Comparison of ENCODE assay signal across 8 cellular contexts in genomic region chr2:72993147-72993546, GRCh38.
DNase-seq lines count a peak whose midpoint lies in the region; ATAC-seq, FAIRE-seq and TF ChIP-seq lines count a peak whose summit lies in the region.

No MANE protein-coding gene starts in this region.

- no peaks in the 10 kb centered on the region for H3K9me3 Mint-ChIP-seq in activated T-helper 1 cell treated with anti-CD3 and anti-CD28 coated beads, Interleukin-12 subunit alpha, Interleukin-12 subunit beta, Interleukin-2, Interleukin-4 antibody, amounts not matched to agents 30 ng/mL and 10 ng/mL and 1 ng/mL, durations not matched to agents 14 hours and 24 hours and 36 hours

- no peaks in the 10 kb centered on the region for H3K4me1 Mint-ChIP-seq in activated T-helper 1 cell treated with anti-CD3 and anti-CD28 coated beads, Interleukin-12 subunit alpha, Interleukin-12 subunit beta, Interleukin-2, Interleukin-4 antibody, amounts not matched to agents 30 ng/mL and 10 ng/mL and 1 ng/mL, durations not matched to agents 14 hours and 24 hours and 36 hours (ENCODE audit: low read depth)

- peak; percentile 68 for TF ChIP-seq CTCF in GM12874 (IDR thresholded peaks at IDR 0.05; ENCODE audit: insufficient read depth, low read depth, low read length)

- H3K36me3 Mint-ChIP-seq in activated T-helper 1 cell treated with anti-CD3 and anti-CD28 coated beads, Interleukin-12 subunit alpha, Interleukin-12 subunit beta, Interleukin-2, Interleukin-4 antibody, amounts not matched to agents 30 ng/mL and 10 ng/mL and 1 ng/mL, durations not matched to agents 14 hours and 24 hours and 36 hours (ENCODE audit: low read depth), result no peaks in the 10 kb centered on the region

- ATAC-seq in HG03196 (IDR thresholded peaks at IDR 0.05; ENCODE audit: unreplicated experiment), result no peak

- FAIRE-seq in frontal cortex (lab: Jason Lieb, UNC), result no peak

- intact Hi-C loops in activated T-helper 1 cell treated with anti-CD3 and anti-CD28 coated beads, Interleukin-12 subunit alpha, Interleukin-12 subunit beta, Interleukin-2, Interleukin-4 antibody, amounts not matched to agents 30 ng/mL and 10 ng/mL and 1 ng/mL, durations not matched to agents 14 hours and 24 hours and 36 hours (cut with micrococcal nuclease), result loop anchor here (1.0 to 5.0 kb wide), 4 partner anchors 77 to 184 kb away; no protein-coding TSS in a partner anchor
- intact Hi-C loops in posterior vena cava (cut with DNase I), result loop anchor here (5.0 kb wide), 1 partner anchor 169 kb away; no protein-coding TSS in a partner anchor

- H3K27me3 Mint-ChIP-seq in activated T-helper 1 cell treated with anti-CD3 and anti-CD28 coated beads, Interleukin-12 subunit alpha, Interleukin-12 subunit beta, Interleukin-2, Interleukin-4 antibody, amounts not matched to agents 30 ng/mL and 10 ng/mL and 1 ng/mL, durations not matched to agents 14 hours and 24 hours and 36 hours (ENCODE audit: insufficient read depth), result no peaks in the 10 kb centered on the region

- peak; percentile 45 for DNase-seq in Ammon's horn (ENCODE audit: low spot score)
- peak; percentile 81 for DNase-seq in NCI-H82 (lab: John Stamatoyannopoulos, UW)
- DNase-seq in activated T-helper 1 cell treated with anti-CD3 and anti-CD28 coated beads, Interleukin-12 subunit alpha, Interleukin-12 subunit beta, Interleukin-2, Interleukin-4 antibody, amounts not matched to agents 30 ng/mL and 10 ng/mL and 1 ng/mL, durations not matched to agents 14 hours and 24 hours and 36 hours (ENCODE audit: low spot score), result peak; percentile 19
- DNase-seq in frontal cortex (ENCODE audit: low spot score in 2 of 2), result peak; percentile 53 to 56
- peak; percentile 49 for DNase-seq in posterior vena cava (ENCODE audit: low spot score)
- DNase-seq in H4 (ENCODE audit: low spot score), result no peak

- H3K4me3 Mint-ChIP-seq in activated T-helper 1 cell treated with anti-CD3 and anti-CD28 coated beads, Interleukin-12 subunit alpha, Interleukin-12 subunit beta, Interleukin-2, Interleukin-4 antibody, amounts not matched to agents 30 ng/mL and 10 ng/mL and 1 ng/mL, durations not matched to agents 14 hours and 24 hours and 36 hours, result no peak overlapping the region

- H3K27ac Mint-ChIP-seq in activated T-helper 1 cell treated with anti-CD3 and anti-CD28 coated beads, Interleukin-12 subunit alpha, Interleukin-12 subunit beta, Interleukin-2, Interleukin-4 antibody, amounts not matched to agents 30 ng/mL and 10 ng/mL and 1 ng/mL, durations not matched to agents 14 hours and 24 hours and 36 hours, result no peak overlapping the region
